ENCODE assay signal across 8 cellular contexts in genomic region chr2:86442642-86443005, GRCh38. TPM values are rescaled to one million over a fixed set of nuclear protein-coding genes. Genes with fewer than 3 reads are reported as not detected.
A peak's percentile ranks its signal among the peaks of the same experiment; 100 is the strongest.
DNase-seq lines count a peak whose midpoint lies in the region; ATAC-seq, FAIRE-seq and TF ChIP-seq lines count a peak whose summit lies in the region.

No MANE protein-coding gene starts in this region.

- peak overlapping the region; percentile 96 for H3K4me3 Mint-ChIP-seq in T-helper 1 cell treated with Interleukin-12 subunit alpha and Interleukin-12 subunit beta and Interleukin-4 antibody, amounts not matched to agents 30 μg/mL and 1 μg/mL, for 36 hours

- no peaks in the 10 kb centered on the region for H3K9me2 ChIP-seq in MM.1S (replicated peaks; ENCODE audit: insufficient read depth, low read length)

- H3K4me3 ChIP-seq in MM.1S (ENCODE audit: low read length) (peak overlapping the region; percentile 80), prostate gland (peak overlapping the region; percentile 76 to 88)

- H3K36me3 Mint-ChIP-seq in T-helper 1 cell treated with Interleukin-12 subunit alpha and Interleukin-12 subunit beta and Interleukin-4 antibody, amounts not matched to agents 30 μg/mL and 1 μg/mL, for 36 hours (ENCODE audit: low read depth): peaks cover 52% of the 10 kb centered on the region

- peak overlapping the region; percentile 70 for H3K9ac ChIP-seq in MM.1S (ENCODE audit: low read length)

- H3K27me3 Mint-ChIP-seq in T-helper 1 cell treated with Interleukin-12 subunit alpha and Interleukin-12 subunit beta and Interleukin-4 antibody, amounts not matched to agents 30 μg/mL and 1 μg/mL, for 36 hours (ENCODE audit: low read depth): no peaks in the 10 kb centered on the region

- H3K4me1 Mint-ChIP-seq in T-helper 1 cell treated with Interleukin-12 subunit alpha and Interleukin-12 subunit beta and Interleukin-4 antibody, amounts not matched to agents 30 μg/mL and 1 μg/mL, for 36 hours (ENCODE audit: low read depth): peaks cover 51% of the 10 kb centered on the region

- intact Hi-C loops in left ventricle myocardium superior (cut with micrococcal nuclease): loop anchor here (10.0 kb wide), 1 partner anchor 338 kb away; the partner anchor contains the start of genes POLR1A and PTCD3
- intact Hi-C loops in prostate gland (cut with DNase I): loop anchor here (2.0 to 10.0 kb wide), 4 partner anchors 120 to 220 kb away; partner anchors contain the start of genes CHMP3 and RNF103

- TF ChIP-seq CTCF in MM.1S (IDR thresholded peaks at IDR 0.05; ENCODE audit: low read length): no peak
- TF ChIP-seq CTCF in prostate gland (IDR thresholded peaks at IDR 0.05): peak in 1 of 4 experiments; percentile 32

- H3K9me3 ChIP-seq in MM.1S (replicated peaks; ENCODE audit: insufficient read depth, low read length): no peaks in the 10 kb centered on the region
- no peaks in the 10 kb centered on the region for H3K9me3 ChIP-seq in prostate gland

- FAIRE-seq in urothelium cell line (lab: Jason Lieb, UNC): no peak

- DNase-seq in GM03348 (ENCODE audit: low spot score) (peak; percentile 90), HCEC 1CT (peak; percentile 82), MM.1S (peak; percentile 73), left ventricle myocardium superior (peak; percentile 70), prostate gland (ENCODE audit: low spot score) (peak; percentile 93), urothelium cell line (ENCODE audit: low spot score) (peak; percentile 78)

- H2AFZ ChIP-seq in MM.1S (ENCODE audit: low read length): 0 out of 2 replicates have a peak overlapping the region, but pooled peaks have one; percentile 14

- H3K9me3 Mint-ChIP-seq in T-helper 1 cell treated with Interleukin-12 subunit alpha and Interleukin-12 subunit beta and Interleukin-4 antibody, amounts not matched to agents 30 μg/mL and 1 μg/mL, for 36 hours: peaks cover 22% of the 10 kb centered on the region

- TF ChIP-seq POLR2A in prostate gland (IDR thresholded peaks at IDR 0.05): peak; percentile 79

- peaks cover 58% of the 10 kb centered on the region for H3K79me2 ChIP-seq in MM.1S (ENCODE audit: low read length)

- ATAC-seq in left ventricle myocardium superior: peak; percentile 81

- peaks cover 28% of the 10 kb centered on the region for H3F3A ChIP-seq in MM.1S (ENCODE audit: insufficient read depth, low read length)

- H3K27ac ChIP-seq in MM.1S (ENCODE audit: low read length) (peak overlapping the region; percentile 98; the same call in 1 of the 2 replicates), angular gyrus (ENCODE audit: low read depth, low read length) (peak overlapping the region; percentile 27), prostate gland (peak overlapping the region; percentile 96 to 99)

- H3K36me3 ChIP-seq in MM.1S (replicated peaks; ENCODE audit: insufficient read depth, low read length) (no peaks in the 10 kb centered on the region; the same call in 1 of the 2 replicates), prostate gland (no peaks in the 10 kb centered on the region)

- no peaks in the 10 kb centered on the region; the same call in 1 of the 2 replicates for H4K20me1 ChIP-seq in MM.1S (ENCODE audit: insufficient read depth, low read length)

- H3K4me1 ChIP-seq in MM.1S (ENCODE audit: low read length) (peaks cover 39% of the 10 kb centered on the region), prostate gland (replicated peaks) (peaks cover 7% of the 10 kb centered on the region)

- H3K27me3 ChIP-seq in MM.1S (replicated peaks; ENCODE audit: insufficient read depth, low read length): no peaks in the 10 kb centered on the region
- no peaks in the 10 kb centered on the region for H3K27me3 ChIP-seq in prostate gland (replicated peaks; ENCODE audit: insufficient read depth)

- H3K27ac Mint-ChIP-seq in T-helper 1 cell treated with Interleukin-12 subunit alpha and Interleukin-12 subunit beta and Interleukin-4 antibody, amounts not matched to agents 30 μg/mL and 1 μg/mL, for 36 hours: peak overlapping the region; percentile 98

- peak overlapping the region; percentile 80 for H3K4me2 ChIP-seq in MM.1S (ENCODE audit: low read depth, low read length)

- WGBS in prostate gland: 1% methylated on average over 5 of the region's 5 CpGs

RNA-seq across cellular contexts. Expression of gene KDM3A, which starts 1.5 kb away (rescaled TPM):
- total RNA-seq in left ventricle myocardium superior (35.6 TPM), prostate gland (10 to 100 TPM; 24.6 to 56.6 TPM)

Comparison
In these comparisons a context has a peak if more than half of its experiments do, and no peak if none do; other contexts are left out.
1. Peak in every context shown above with its lines: DNase-seq, ATAC-seq, H3K4me3 ChIP-seq and H3K27ac ChIP-seq.
2. H3K27ac ChIP-seq: peak in every context shown above with its lines; median percentile 98 in MM.1S; 98 in prostate gland; 27 in angular gyrus.